In genomic region chrX:132858018-132858417, GRCh38 we compare ENCODE assay signal across 24 cellular contexts.
DNase-seq lines count a peak whose midpoint lies in the region; ATAC-seq, FAIRE-seq and TF ChIP-seq lines count a peak whose summit lies in the region.
"Had no signal": no experiment of that assay in that cellular context is flagged by ENCODE, and none has a peak within 500 bp of the region (broad histone marks: within the 10 kb centered on the region; RNA-seq: fewer than 3 reads in every experiment).

No MANE protein-coding gene starts in this region.

- BruUV-seq in PC-9 (replicated peaks; lab: Mats Ljungman, UMichigan) (no TSS peak), endothelial cell of umbilical vein (replicated peaks; lab: Mats Ljungman, UMichigan) (no TSS peak)

- no peak for TF ChIP-seq POLR2A in endothelial cell of umbilical vein (IDR thresholded peaks at IDR 0.05; ENCODE audit: low read depth, low read length)

- intact Hi-C loops in activated CD8-positive, alpha-beta T cell treated with anti-CD3 and anti-CD28 coated beads for 36 hours (cut with micrococcal nuclease) = no loop called here
- intact Hi-C loops in PC-9 (cut with micrococcal nuclease; ENCODE audit: unreplicated experiment) = no loop called here
- intact Hi-C loops in endothelial cell of umbilical vein (cut with micrococcal nuclease) = loop anchor here (1.0 kb wide), 1 partner anchor 21 kb away; no protein-coding TSS in a partner anchor

- peak; percentile 66 for FAIRE-seq in endothelial cell of umbilical vein (lab: Jason Lieb, UNC)
- FAIRE-seq: A549, G401.6 had no signal

- H4K20me1 ChIP-seq in PC-9 (ENCODE audit: insufficient read depth) (no peaks in the 10 kb centered on the region), endothelial cell of umbilical vein (replicated peaks; ENCODE audit: control insufficient read depth, extremely low read depth, insufficient read depth, low read length) (no peaks in the 10 kb centered on the region)

- H3K9me2 ChIP-seq in PC-9 (ENCODE audit: insufficient read depth) = no peaks in the 10 kb centered on the region

- POLR2A ChIA-PET in activated CD8-positive, alpha-beta T cell treated with anti-CD3 and anti-CD28 coated beads, Interleukin-2, amount 10 ng/mL, durations not matched to agents 7 days and 5 days (lab: Charles Lee) = no interaction called here
- POLR2A ChIA-PET in activated CD8-positive, alpha-beta T cell treated with anti-CD3 and anti-CD28 coated beads for 36 hours (lab: Charles Lee) = no interaction called here
- POLR2A ChIA-PET in PC-9 (lab: Charles Lee; ENCODE audit: unreplicated experiment) (no interaction called here), endothelial cell of umbilical vein (lab: Charles Lee) (no interaction called here)

- H3K9me1 ChIP-seq in endothelial cell of umbilical vein (replicated peaks; ENCODE audit: control insufficient read depth, extremely low read depth, insufficient read depth, low read length) = no peaks in the 10 kb centered on the region

- H2AFZ ChIP-seq in PC-9 = no peak overlapping the region
- H2AFZ ChIP-seq in endothelial cell of umbilical vein (ENCODE audit: low read depth, low read length) = no peak overlapping the region

- H3K4me1 Mint-ChIP-seq in activated CD8-positive, alpha-beta T cell treated with anti-CD3 and anti-CD28 coated beads, Interleukin-2, amount 10 ng/mL, durations not matched to agents 7 days and 5 days (ENCODE audit: low read depth) = peaks cover 33% of the 10 kb centered on the region
- peaks cover 12% of the 10 kb centered on the region for H3K4me1 Mint-ChIP-seq in activated CD8-positive, alpha-beta T cell treated with anti-CD3 and anti-CD28 coated beads for 36 hours (ENCODE audit: low read depth)
- H3K4me1 Mint-ChIP-seq in natural killer cell treated with Interleukin-12 subunit alpha and Interleukin-12 subunit beta and Interleukin-15 and Interleukin-18, amount 100 ng/mL, for 72 hours (ENCODE audit: low read depth in 2 of 2) = peaks cover 25 to 33% of the 10 kb centered on the region in 2 donors
- H3K4me1 Mint-ChIP-seq: stimulated activated memory B cell treated with anti-CD40 and anti-IgM and Interleukin-4, amounts not matched to agents 10 μg/mL and 1 μg/mL and 100 μg/mL, for 72 hours had no signal

- peak; percentile 67 for ATAC-seq in activated CD8-positive, alpha-beta T cell treated with anti-CD3 and anti-CD28 coated beads, Interleukin-2, amount 10 ng/mL, durations not matched to agents 7 days and 5 days
- ATAC-seq in activated CD8-positive, alpha-beta T cell treated with anti-CD3 and anti-CD28 coated beads for 36 hours = no peak
- peak; percentile 66 to 71 for ATAC-seq in natural killer cell treated with Interleukin-12 subunit alpha and Interleukin-12 subunit beta and Interleukin-15 and Interleukin-18, amount 100 ng/mL, for 72 hours
- ATAC-seq in HG03469 (IDR thresholded peaks at IDR 0.05; ENCODE audit: unreplicated experiment) (no peak), GM19035 (IDR thresholded peaks at IDR 0.05; ENCODE audit: unreplicated experiment) (no peak)
- ATAC-seq: A549; stimulated activated memory B cell treated with anti-CD40 and anti-IgM and Interleukin-4, amounts not matched to agents 10 μg/mL and 1 μg/mL and 100 μg/mL, for 72 hours had no signal

- no peaks in the 10 kb centered on the region for H3K27me3 Mint-ChIP-seq in activated CD8-positive, alpha-beta T cell treated with anti-CD3 and anti-CD28 coated beads, Interleukin-2, amount 10 ng/mL, durations not matched to agents 7 days and 5 days (ENCODE audit: low read depth)
- no peaks in the 10 kb centered on the region for H3K27me3 Mint-ChIP-seq in activated CD8-positive, alpha-beta T cell treated with anti-CD3 and anti-CD28 coated beads for 36 hours
- H3K27me3 Mint-ChIP-seq in natural killer cell treated with Interleukin-12 subunit alpha and Interleukin-12 subunit beta and Interleukin-15 and Interleukin-18, amount 100 ng/mL, for 72 hours = peaks cover 0 to 11% of the 10 kb centered on the region in 2 donors
- H3K27me3 Mint-ChIP-seq: stimulated activated memory B cell treated with anti-CD40 and anti-IgM and Interleukin-4, amounts not matched to agents 10 μg/mL and 1 μg/mL and 100 μg/mL, for 72 hours had no signal

- H3K79me2 ChIP-seq in PC-9 (ENCODE audit: low read depth) = peaks cover 6% of the 10 kb centered on the region; the same call in 1 of the 2 replicates
- no peaks in the 10 kb centered on the region for H3K79me2 ChIP-seq in endothelial cell of umbilical vein (ENCODE audit: control insufficient read depth, insufficient read depth, low read length)

- H3K4me1 ChIP-seq in PC-9 (replicated peaks; ENCODE audit: insufficient read depth) (peaks cover 17% of the 10 kb centered on the region), endothelial cell of umbilical vein (ENCODE audit: control insufficient read depth, extremely low read depth, insufficient read depth, low read length) (peaks cover 27% of the 10 kb centered on the region)
- H3K4me1 ChIP-seq: A549, gastrocnemius medialis, sigmoid colon, SJSA1 had no signal

- H3K9me3 ChIP-seq in PC-9 (ENCODE audit: insufficient read depth, low read depth) (no peaks in the 10 kb centered on the region; the same call in 1 of the 2 replicates), endothelial cell of umbilical vein (replicated peaks; ENCODE audit: control insufficient read depth, insufficient read depth, low read length) (no peaks in the 10 kb centered on the region)
- H3K9me3 ChIP-seq: A549, gastrocnemius medialis, sigmoid colon, SJSA1, thoracic aorta had no signal

- peaks cover 14% of the 10 kb centered on the region for H3K36me3 Mint-ChIP-seq in activated CD8-positive, alpha-beta T cell treated with anti-CD3 and anti-CD28 coated beads, Interleukin-2, amount 10 ng/mL, durations not matched to agents 7 days and 5 days (ENCODE audit: low read depth)
- H3K36me3 Mint-ChIP-seq in activated CD8-positive, alpha-beta T cell treated with anti-CD3 and anti-CD28 coated beads for 36 hours (ENCODE audit: low read depth) = no peaks in the 10 kb centered on the region
- no peaks in the 10 kb centered on the region for H3K36me3 Mint-ChIP-seq in natural killer cell treated with Interleukin-12 subunit alpha and Interleukin-12 subunit beta and Interleukin-15 and Interleukin-18, amount 100 ng/mL, for 72 hours
- H3K36me3 Mint-ChIP-seq: stimulated activated memory B cell treated with anti-CD40 and anti-IgM and Interleukin-4, amounts not matched to agents 10 μg/mL and 1 μg/mL and 100 μg/mL, for 72 hours had no signal

- no peak for TF ChIP-seq CTCF in activated CD8-positive, alpha-beta T cell treated with anti-CD3 and anti-CD28 coated beads for 36 hours (IDR thresholded peaks at IDR 0.05)
- TF ChIP-seq CTCF in PC-9 (conservative IDR thresholded peaks at IDR 0.05) (no peak), endothelial cell of umbilical vein (IDR thresholded peaks at IDR 0.05; ENCODE audit: extremely low read depth in 1 of 2, insufficient read depth in 1 of 2, low read depth in 1 of 2, low read length in 2 of 2) (no peak)

- no peak for DNase-seq in activated CD8-positive, alpha-beta T cell treated with anti-CD3 and anti-CD28 coated beads, Interleukin-2, amount 10 ng/mL, durations not matched to agents 7 days and 5 days
- no peak for DNase-seq in activated CD8-positive, alpha-beta T cell treated with anti-CD3 and anti-CD28 coated beads for 36 hours
- peak in 1 of 2 experiments; percentile 77 for DNase-seq in PC-9
- DNase-seq in endothelial cell of umbilical vein (ENCODE audit: low read depth, low spot score) = peak; percentile 78
- DNase-seq in natural killer cell treated with Interleukin-12 subunit alpha and Interleukin-12 subunit beta and Interleukin-15 and Interleukin-18, amount 100 ng/mL, for 72 hours (ENCODE audit: low spot score) = no peak
- no peak for DNase-seq in NCI-H510A (lab: John Stamatoyannopoulos, UW)
- DNase-seq: activated naive CD4-positive, alpha-beta T cell treated with anti-CD3 and anti-CD28 coated beads, Interleukin-2, amount 50 U/mL, for 16 hours; activated T-cell treated with anti-CD3 and anti-CD28 coated beads, Interleukin-2, amount 50 U/mL, for 1 hour; cortex of kidney; gastrocnemius medialis; IMR-90; mesendoderm; NCI-H1694; NCI-H774; sigmoid colon had no signal

- H3K36me3 ChIP-seq in PC-9 (ENCODE audit: low read depth) (no peaks in the 10 kb centered on the region), endothelial cell of umbilical vein (ENCODE audit: control insufficient read depth in 2 of 2, extremely low read depth in 1 of 2, insufficient read depth in 2 of 2, low read length in 2 of 2) (no peaks in the 10 kb centered on the region)
- H3K36me3 ChIP-seq: gastrocnemius medialis, sigmoid colon, SJSA1, thoracic aorta had no signal

- H3K27ac Mint-ChIP-seq in activated CD8-positive, alpha-beta T cell treated with anti-CD3 and anti-CD28 coated beads, Interleukin-2, amount 10 ng/mL, durations not matched to agents 7 days and 5 days = peak overlapping the region; percentile 22
- no peak overlapping the region for H3K27ac Mint-ChIP-seq in activated CD8-positive, alpha-beta T cell treated with anti-CD3 and anti-CD28 coated beads for 36 hours
- peak overlapping the region; percentile 4 to 53 for H3K27ac Mint-ChIP-seq in natural killer cell treated with Interleukin-12 subunit alpha and Interleukin-12 subunit beta and Interleukin-15 and Interleukin-18, amount 100 ng/mL, for 72 hours
- H3K27ac Mint-ChIP-seq: nephron; stimulated activated memory B cell treated with anti-CD40 and anti-IgM and Interleukin-4, amounts not matched to agents 10 μg/mL and 1 μg/mL and 100 μg/mL, for 72 hours had no signal

- H3K4me3 ChIP-seq in PC-9 (no peak overlapping the region), endothelial cell of umbilical vein (replicated peaks in 1 of 3; ENCODE audit: insufficient read depth in 1 of 3, low read depth in 1 of 3, low read length in 3 of 3) (no peak overlapping the region)
- H3K4me3 ChIP-seq: A549, gastrocnemius medialis, sigmoid colon, SJSA1, thoracic aorta had no signal

- H3K9ac ChIP-seq in endothelial cell of umbilical vein (replicated peaks; ENCODE audit: extremely low read depth, insufficient read depth, low read length) = peak overlapping the region; percentile 9

- peaks cover 7% of the 10 kb centered on the region for H3F3A ChIP-seq in PC-9 (ENCODE audit: insufficient read depth, low read depth)

- CTCF ChIA-PET in activated CD8-positive, alpha-beta T cell treated with anti-CD3 and anti-CD28 coated beads, Interleukin-2, amount 10 ng/mL, durations not matched to agents 7 days and 5 days (lab: Charles Lee) = no interaction called here
- CTCF ChIA-PET in activated CD8-positive, alpha-beta T cell treated with anti-CD3 and anti-CD28 coated beads for 36 hours (lab: Charles Lee) = no interaction called here
- CTCF ChIA-PET in PC-9 (lab: Charles Lee) (no interaction called here), endothelial cell of umbilical vein (lab: Charles Lee) (no interaction called here)

- H3K4me2 ChIP-seq in PC-9 = peak overlapping the region; percentile 27; the same call in 1 of the 2 replicates
- H3K4me2 ChIP-seq in endothelial cell of umbilical vein (ENCODE audit: insufficient read depth, low read length) = peak overlapping the region; percentile 82
- H3K4me2 ChIP-seq: A549 had no signal

- peaks cover 6% of the 10 kb centered on the region for H3K9me3 Mint-ChIP-seq in activated CD8-positive, alpha-beta T cell treated with anti-CD3 and anti-CD28 coated beads, Interleukin-2, amount 10 ng/mL, durations not matched to agents 7 days and 5 days (ENCODE audit: insufficient read depth)
- H3K9me3 Mint-ChIP-seq in activated CD8-positive, alpha-beta T cell treated with anti-CD3 and anti-CD28 coated beads for 36 hours = no peaks in the 10 kb centered on the region
- no peaks in the 10 kb centered on the region for H3K9me3 Mint-ChIP-seq in natural killer cell treated with Interleukin-12 subunit alpha and Interleukin-12 subunit beta and Interleukin-15 and Interleukin-18, amount 100 ng/mL, for 72 hours

- dilution Hi-C loops in endothelial cell of umbilical vein (cut with MboI; ENCODE audit: extremely low pct_ligation_motif_present, low sequenced_read_pairs) = no loop called here

- no peak overlapping the region for H3K4me3 Mint-ChIP-seq in activated CD8-positive, alpha-beta T cell treated with anti-CD3 and anti-CD28 coated beads, Interleukin-2, amount 10 ng/mL, durations not matched to agents 7 days and 5 days
- H3K4me3 Mint-ChIP-seq in activated CD8-positive, alpha-beta T cell treated with anti-CD3 and anti-CD28 coated beads for 36 hours = no peak overlapping the region
- H3K4me3 Mint-ChIP-seq in natural killer cell treated with Interleukin-12 subunit alpha and Interleukin-12 subunit beta and Interleukin-15 and Interleukin-18, amount 100 ng/mL, for 72 hours = peak overlapping the region; percentile 76
- H3K4me3 Mint-ChIP-seq: nephron; stimulated activated memory B cell treated with anti-CD40 and anti-IgM and Interleukin-4, amounts not matched to agents 10 μg/mL and 1 μg/mL and 100 μg/mL, for 72 hours had no signal

- H3K27me3 ChIP-seq in PC-9 (ENCODE audit: insufficient read depth, low read depth) (no peaks in the 10 kb centered on the region), endothelial cell of umbilical vein (ENCODE audit: control insufficient read depth in 2 of 2, insufficient read depth in 2 of 2, low read length in 2 of 2) (no peaks in the 10 kb centered on the region)
- H3K27me3 ChIP-seq: gastrocnemius medialis, sigmoid colon, SJSA1 had no signal

- peak overlapping the region; percentile 30 for H3K27ac ChIP-seq in PC-9
- H3K27ac ChIP-seq in endothelial cell of umbilical vein (ENCODE audit: insufficient read depth, low read depth, low read length) = peak overlapping the region; percentile 69
- H3K27ac ChIP-seq: A549, gastrocnemius medialis, sigmoid colon, SJSA1, thoracic aorta, VCaP had no signal

Comparison
In these comparisons a context has a peak if more than half of its experiments do, and no peak if none do; other contexts are left out.
1. ATAC-seq: peak in activated CD8-positive, alpha-beta T cell treated with anti-CD3 and anti-CD28 coated beads, Interleukin-2, amount 10 ng/mL, durations not matched to agents 7 days and 5 days (single experiment) and natural killer cell treated with Interleukin-12 subunit alpha and Interleukin-12 subunit beta and Interleukin-15 and Interleukin-18, amount 100 ng/mL, for 72 hours (2 of 2); none in activated CD8-positive, alpha-beta T cell treated with anti-CD3 and anti-CD28 coated beads for 36 hours (single experiment), HG03469 (single experiment) and GM19035 (single experiment).